ENCODE assay signal across 11 cellular contexts in genomic region chr21:42156690-42157605, GRCh38.
DNase-seq lines count a peak whose midpoint lies in the region; ATAC-seq and TF ChIP-seq lines count a peak whose summit lies in the region.
"Had no signal": no experiment of that assay in that cellular context is flagged by ENCODE, and none has a peak within 500 bp of the region (broad histone marks: within the 10 kb centered on the region; RNA-seq: fewer than 3 reads in every experiment).

No MANE protein-coding gene starts in this region.

- no peaks in the 10 kb centered on the region for H3K79me2 ChIP-seq in GM23338 (replicated peaks; ENCODE audit: insufficient read depth)
- H3K79me2 ChIP-seq in neural progenitor cell (ENCODE audit: low read depth) = no peaks in the 10 kb centered on the region

- H3K4me3 ChIP-seq in GM23338 = no peak overlapping the region
- H3K4me3 ChIP-seq in neural progenitor cell = no peak overlapping the region

- H3K9me2 ChIP-seq in GM23338 (ENCODE audit: insufficient read depth) = no peaks in the 10 kb centered on the region

- TF ChIP-seq CTCF in GM23338 (conservative IDR thresholded peaks at IDR 0.05; ENCODE audit: low read depth in 2 of 2) = no peak
- no peak for TF ChIP-seq CTCF in neural progenitor cell (IDR thresholded peaks at IDR 0.05)
- TF ChIP-seq CTCF in chondrocyte (IDR thresholded peaks at IDR 0.05) = no peak

- H3K9me3 ChIP-seq in neural progenitor cell (ENCODE audit: low read depth) = no peaks in the 10 kb centered on the region

- no peaks in the 10 kb centered on the region for H3K36me3 ChIP-seq in GM23338 (ENCODE audit: insufficient read depth)
- H3K36me3 ChIP-seq in neural progenitor cell = no peaks in the 10 kb centered on the region

- H3K27me3 ChIP-seq in GM23338 (ENCODE audit: insufficient read depth) (no peaks in the 10 kb centered on the region), neural progenitor cell (no peaks in the 10 kb centered on the region)

- ATAC-seq in GM23338 = peak; percentile 37

- H3K27ac ChIP-seq in GM23338 (ENCODE audit: low read depth) (no peak overlapping the region), cingulate gyrus (ENCODE audit: low read depth, low read length) (peak overlapping the region; percentile 99), neural progenitor cell (no peak overlapping the region)

- H2AFZ ChIP-seq in GM23338 (no peak overlapping the region), neural progenitor cell (replicated peaks) (no peak overlapping the region)

- H3K9me3 Mint-ChIP-seq in GM23338 (no peaks in the 10 kb centered on the region), neural progenitor cell (no peaks in the 10 kb centered on the region), chondrocyte (ENCODE audit: low read depth) (no peaks in the 10 kb centered on the region)
- H3K9me3 Mint-ChIP-seq: activated T-helper 1 cell treated with anti-CD3 and anti-CD28 coated beads, Interleukin-12 subunit alpha, Interleukin-12 subunit beta, Interleukin-2, Interleukin-4 antibody, amounts not matched to agents 30 ng/mL and 10 ng/mL and 1 ng/mL, durations not matched to agents 14 hours and 24 hours and 36 hours had no signal

- H3K4me1 ChIP-seq in GM23338 (ENCODE audit: insufficient read depth) (peaks cover 4% of the 10 kb centered on the region), neural progenitor cell (peaks cover 11% of the 10 kb centered on the region)

- no peak overlapping the region for H3K27ac Mint-ChIP-seq in GM23338
- peak overlapping the region; percentile 90 for H3K27ac Mint-ChIP-seq in neural progenitor cell
- H3K27ac Mint-ChIP-seq in chondrocyte (ENCODE audit: unreplicated experiment) = no peak overlapping the region
- H3K27ac Mint-ChIP-seq: activated T-helper 1 cell treated with anti-CD3 and anti-CD28 coated beads, Interleukin-12 subunit alpha, Interleukin-12 subunit beta, Interleukin-2, Interleukin-4 antibody, amounts not matched to agents 30 ng/mL and 10 ng/mL and 1 ng/mL, durations not matched to agents 14 hours and 24 hours and 36 hours had no signal

- no peak overlapping the region for H3K9ac ChIP-seq in neural progenitor cell

- H3K4me1 Mint-ChIP-seq in GM23338 (peaks cover 13% of the 10 kb centered on the region), neural progenitor cell (peaks cover 47% of the 10 kb centered on the region), chondrocyte (ENCODE audit: low read depth) (peaks cover 5% of the 10 kb centered on the region)

- no peaks in the 10 kb centered on the region for H3F3A ChIP-seq in GM23338 (replicated peaks; ENCODE audit: low read depth)
- H3F3A ChIP-seq in neural progenitor cell (ENCODE audit: low read depth) = peaks cover 4% of the 10 kb centered on the region

- DNase-seq in GM23338 (ENCODE audit: low spot score) = no peak
- DNase-seq in NCI-H345 (lab: John Stamatoyannopoulos, UW) = peak; percentile 81
- DNase-seq in neural progenitor cell (ENCODE audit: low spot score) = peak; percentile 27
- no peak for DNase-seq in NCI-H1417 treated with DMSO at 0.1 percent for 48 hours (lab: John Stamatoyannopoulos, UW)
- DNase-seq in chondrocyte (ENCODE audit: low spot score) = no peak
- no peak for DNase-seq in germinal center (ENCODE audit: low spot score)
- no peak for DNase-seq in stimulated activated CD4-positive, alpha-beta T cell treated with anti-CD3 and anti-CD28 coated beads, Interleukin-2, amount 100 ng/mL, for 48 hours
- DNase-seq: islet precursor cell, NCI-H226 had no signal

- H3K27me3 Mint-ChIP-seq in GM23338 (ENCODE audit: insufficient read depth, low read depth, poor library complexity) (peaks cover 9% of the 10 kb centered on the region), neural progenitor cell (ENCODE audit: insufficient read depth, low read depth) (peaks cover 10% of the 10 kb centered on the region), chondrocyte (ENCODE audit: low read depth) (peaks cover 27% of the 10 kb centered on the region)

- H3K36me3 Mint-ChIP-seq in GM23338 (ENCODE audit: low read depth) (no peaks in the 10 kb centered on the region), neural progenitor cell (no peaks in the 10 kb centered on the region), chondrocyte (ENCODE audit: low read depth) (no peaks in the 10 kb centered on the region)

- no peaks in the 10 kb centered on the region for H4K20me1 ChIP-seq in GM23338 (replicated peaks; ENCODE audit: insufficient read depth)
- H4K20me1 ChIP-seq in neural progenitor cell (ENCODE audit: low read depth) = no peaks in the 10 kb centered on the region

- H3K4me3 Mint-ChIP-seq in GM23338 (no peak overlapping the region), neural progenitor cell (no peak overlapping the region), chondrocyte (ENCODE audit: unreplicated experiment) (no peak overlapping the region)
- H3K4me3 Mint-ChIP-seq: activated T-helper 1 cell treated with anti-CD3 and anti-CD28 coated beads, Interleukin-12 subunit alpha, Interleukin-12 subunit beta, Interleukin-2, Interleukin-4 antibody, amounts not matched to agents 30 ng/mL and 10 ng/mL and 1 ng/mL, durations not matched to agents 14 hours and 24 hours and 36 hours had no signal

- H3K4me2 ChIP-seq in GM23338 = no peak overlapping the region
- no peak overlapping the region for H3K4me2 ChIP-seq in neural progenitor cell

TF ChIP-seq in GM23338, 12 proteins besides CTCF, POLR2A, EP300 and RAD21:
- TF ChIP-seq JUNB (IDR thresholded peaks at IDR 0.05; ENCODE audit: unreplicated experiment) (no peak), ZNF331 (CRISPR knock-in tag; IDR thresholded peaks at IDR 0.05; ENCODE audit: low read depth) (no peak)
TF ChIP-seq in GM23338: peak in this region for 0.

Comparison
In these comparisons a context has a peak if more than half of its experiments do, and no peak if none do; other contexts are left out.
1. DNase-seq: peak in NCI-H345 (single experiment) and neural progenitor cell (single experiment); none in GM23338 (single experiment), NCI-H1417 treated with DMSO at 0.1 percent for 48 hours (single experiment), chondrocyte (single experiment), germinal center (single experiment) and stimulated activated CD4-positive, alpha-beta T cell treated with anti-CD3 and anti-CD28 coated beads, Interleukin-2, amount 100 ng/mL, for 48 hours (0 of 2).